In genomic region chr6:11460001-11460668, GRCh38 we compare ENCODE assay signal across 8 cellular contexts.
DNase-seq lines count a peak whose midpoint lies in the region; ATAC-seq and TF ChIP-seq lines count a peak whose summit lies in the region.

No MANE protein-coding gene starts in this region.

- H3K36me3 Mint-ChIP-seq in mesothelial cell of epicardium (peaks cover 2% of the 10 kb centered on the region), glutamatergic neuron (ENCODE audit: unreplicated experiment) (no peaks in the 10 kb centered on the region), HFFc6 (ENCODE audit: low read depth) (peaks cover 6% of the 10 kb centered on the region; the same call in 1 of the 2 replicates)

- TF ChIP-seq CTCF in GM10248 (IDR thresholded peaks at IDR 0.05; ENCODE audit: control extremely low read depth, extremely low read depth, low read depth, missing control alignments) (peak; percentile 26), epithelial cell of esophagus (IDR thresholded peaks at IDR 0.05; ENCODE audit: insufficient read depth, low read depth, low read length, missing control alignments) (peak; percentile 14), mesothelial cell of epicardium (IDR thresholded peaks at IDR 0.05; ENCODE audit: unreplicated experiment) (no peak), glutamatergic neuron (IDR thresholded peaks at IDR 0.05; ENCODE audit: partially characterized antibody, unreplicated experiment) (no peak), HFFc6 (IDR thresholded peaks at IDR 0.05) (no peak; the same call in 1 of the 2 replicates)

- H3K27me3 Mint-ChIP-seq in mesothelial cell of epicardium (ENCODE audit: low read depth) (no peaks in the 10 kb centered on the region), glutamatergic neuron (ENCODE audit: unreplicated experiment) (no peaks in the 10 kb centered on the region), HFFc6 (ENCODE audit: insufficient read depth) (peaks cover 8% of the 10 kb centered on the region)

- H3K4me3 Mint-ChIP-seq in mesothelial cell of epicardium (no peak overlapping the region), glutamatergic neuron (ENCODE audit: unreplicated experiment) (no peak overlapping the region), HFFc6 (no peak overlapping the region)

- ATAC-seq in GM21390 (IDR thresholded peaks at IDR 0.05; ENCODE audit: unreplicated experiment) (peak; percentile 36), GM21367 (IDR thresholded peaks at IDR 0.05; ENCODE audit: unreplicated experiment) (no peak)

- no peak overlapping the region for H3K4me3 ChIP-seq in epithelial cell of esophagus (ENCODE audit: low read length)

- H3K27ac Mint-ChIP-seq in mesothelial cell of epicardium (no peak overlapping the region), glutamatergic neuron (ENCODE audit: unreplicated experiment) (no peak overlapping the region), HFFc6 (no peak overlapping the region)

- CTCF ChIA-PET in GM10248 (lab: Yijun Ruan, JAX): interaction anchor here (0.8 to 3.3 kb wide), 19 partner anchors 12 to 316 kb away, joined by 3 to 35 read pairs (median 5); no protein-coding TSS in a partner anchor

- no peaks in the 10 kb centered on the region for H3K4me1 Mint-ChIP-seq in mesothelial cell of epicardium
- H3K4me1 Mint-ChIP-seq in glutamatergic neuron (ENCODE audit: low read depth, unreplicated experiment): no peaks in the 10 kb centered on the region
- H3K4me1 Mint-ChIP-seq in HFFc6 (ENCODE audit: low read depth): peaks cover 8% of the 10 kb centered on the region

- H3K9me3 Mint-ChIP-seq in mesothelial cell of epicardium (peaks cover 12% of the 10 kb centered on the region), glutamatergic neuron (ENCODE audit: unreplicated experiment) (peaks cover 3% of the 10 kb centered on the region), HFFc6 (no peaks in the 10 kb centered on the region)

- peak; percentile 19 for DNase-seq in GM10248 (ENCODE audit: extremely low spot score)
- DNase-seq in MV-4-11 (lab: John Stamatoyannopoulos, UW): peak; percentile 89
- peak; percentile 40 for DNase-seq in epithelial cell of esophagus (ENCODE audit: low read depth)
- no peak for DNase-seq in mesothelial cell of epicardium (ENCODE audit: low spot score in 2 of 2, unreplicated experiment in 2 of 2)
- no peak for DNase-seq in glutamatergic neuron
- no peak for DNase-seq in HFFc6

- POLR2A ChIA-PET in GM10248 (lab: Yijun Ruan, JAX): interaction anchor here (1.0 to 1.6 kb wide), 4 partner anchors 36 to 93 kb away, joined by 3 to 4 read pairs (median 3); no protein-coding TSS in a partner anchor

Comparison
In these comparisons a context has a peak if more than half of its experiments do, and no peak if none do; other contexts are left out.
1. DNase-seq: peak in GM10248 (single experiment), MV-4-11 (single experiment) and epithelial cell of esophagus (single experiment); none in mesothelial cell of epicardium (0 of 2), glutamatergic neuron (single experiment) and HFFc6 (single experiment).
2. CTCF ChIP-seq: peak in GM10248 (single experiment) and epithelial cell of esophagus (single experiment); none in mesothelial cell of epicardium (single experiment), glutamatergic neuron (single experiment) and HFFc6 (single experiment).